ENCODE assay signal across 1 cellular context in the genomic region with DNA sequence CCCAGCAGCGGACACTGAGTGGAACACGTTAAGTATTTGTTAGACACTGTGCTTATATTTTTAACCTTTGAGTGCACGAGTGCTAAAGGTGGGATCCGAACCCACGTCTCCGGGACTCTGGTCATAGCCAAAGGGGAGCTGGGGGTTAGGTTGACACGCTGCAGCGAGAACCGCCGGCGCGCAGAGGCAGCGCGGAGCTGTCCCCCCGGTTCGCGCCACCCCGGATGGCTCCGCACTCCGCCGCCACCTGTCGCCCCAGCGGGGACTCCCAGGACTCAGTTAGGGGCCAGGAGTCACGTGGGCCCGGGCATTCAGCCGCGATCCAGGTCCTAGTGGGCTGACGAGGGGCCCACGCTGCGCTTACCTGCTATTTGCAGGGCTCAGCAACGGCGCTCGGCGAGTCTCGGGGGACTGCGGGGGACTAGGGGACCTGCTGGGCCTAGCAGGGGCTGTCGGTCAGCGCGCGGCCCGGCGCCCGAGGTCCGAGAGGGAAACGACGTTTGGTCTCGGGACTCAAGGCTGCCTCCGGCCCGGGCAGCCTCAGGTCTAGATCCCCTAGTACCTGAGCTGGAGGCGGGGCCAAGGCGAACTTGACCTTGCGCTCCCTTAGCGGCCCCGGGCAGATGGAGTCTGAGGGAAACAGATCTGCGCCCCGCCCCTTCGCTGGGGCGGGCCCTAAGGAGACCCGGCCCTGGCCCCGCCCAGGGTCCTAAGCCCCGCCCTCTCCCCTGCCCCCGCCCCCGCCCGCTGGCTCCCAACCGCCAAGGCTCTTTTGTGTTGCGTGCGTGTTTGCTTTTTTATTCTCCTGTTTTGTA.
TF ChIP-seq lines count a peak whose summit lies in the region.

A gene (minus strand): TSS at position 632 of the 815 bp plus-strand sequence. CDS start 50,248 bp downstream, outside the sequence.

TF ChIP-seq in H1, 55 proteins besides CTCF, POLR2A, EP300 and RAD21 (continued from another document):
- TF ChIP-seq SIRT6 (IDR thresholded peaks at IDR 0.05; ENCODE audit: low read length) (no peak), POU5F1 (IDR thresholded peaks at IDR 0.05; ENCODE audit: low read depth, low read length) (no peak), POLR2AphosphoS5 (IDR thresholded peaks at IDR 0.05; ENCODE audit: low read depth, low read length) (no peak), EZH2 (IDR thresholded peaks at IDR 0.05; ENCODE audit: low read depth, low read length, severe bottlenecking) (no peak), SP2 (IDR thresholded peaks at IDR 0.05; ENCODE audit: low read length) (no peak), ZNF274 (IDR thresholded peaks at IDR 0.05; ENCODE audit: borderline replicate concordance, extremely low read depth, low read length) (no peak), CHD1 (IDR thresholded peaks at IDR 0.05; ENCODE audit: low read depth, low read length) (no peak), ASH2L (IDR thresholded peaks at IDR 0.05; ENCODE audit: low read length) (peak; percentile 61), TAF7 (optimal IDR thresholded peaks at IDR 0.05; ENCODE audit: borderline replicate concordance, low read depth, low read length) (no peak), NANOG (IDR thresholded peaks at IDR 0.05; ENCODE audit: insufficient read depth, low read depth, low read length, poor library complexity, severe bottlenecking) (no peak), KDM4A (IDR thresholded peaks at IDR 0.05; ENCODE audit: low read depth, low read length, severe bottlenecking) (peak; percentile 94), CBX5 (IDR thresholded peaks at IDR 0.05; ENCODE audit: low read depth, low read length) (no peak), RXRA (IDR thresholded peaks at IDR 0.05; ENCODE audit: insufficient read depth, low read depth, low read length) (no peak), JUN (IDR thresholded peaks at IDR 0.05; ENCODE audit: low read depth, low read length) (no peak), MAFK (IDR thresholded peaks at IDR 0.05; ENCODE audit: low read depth, low read length) (no peak), RBBP5 (IDR thresholded peaks at IDR 0.05; ENCODE audit: borderline replicate concordance, low read depth, low read length) (0 out of 2 replicates have a peak, but pooled peaks have one; percentile 41), YY1 (IDR thresholded peaks at IDR 0.05; ENCODE audit: low read depth, low read length) (no peak), KDM1A (IDR thresholded peaks at IDR 0.05; ENCODE audit: borderline replicate concordance, low read length) (0 out of 2 replicates have a peak, but pooled peaks have one; percentile 23), SP4 (IDR thresholded peaks at IDR 0.05; ENCODE audit: low read length) (0 out of 2 replicates have a peak, but pooled peaks have one; percentile 50), KDM5A (IDR thresholded peaks at IDR 0.05; ENCODE audit: low read length) (no peak), TCF12 (IDR thresholded peaks at IDR 0.05; ENCODE audit: low read depth, low read length) (no peak), GABPA (IDR thresholded peaks at IDR 0.05; ENCODE audit: borderline replicate concordance, insufficient read depth, low read length) (no peak), SRF (IDR thresholded peaks at IDR 0.05; ENCODE audit: low read depth, low read length) (no peak), TAF1 (IDR thresholded peaks at IDR 0.05; ENCODE audit: low read depth, low read length) (no peak), PHF8 (conservative IDR thresholded peaks at IDR 0.05; ENCODE audit: low read depth, low read length) (no peak), SIX5 (IDR thresholded peaks at IDR 0.05; ENCODE audit: low read depth, low read length) (no peak), SP1 (IDR thresholded peaks at IDR 0.05; ENCODE audit: low read depth, low read length) (peak; percentile 32; the same call in 1 of the 2 replicates), TBP (IDR thresholded peaks at IDR 0.05; ENCODE audit: low read depth, low read length) (no peak), HDAC2 (IDR thresholded peaks at IDR 0.05; ENCODE audit: borderline replicate concordance in 1 of 2, low read depth in 2 of 2, low read length in 2 of 2) (0 out of 4 replicates have a peak, but pooled peaks of 1 of the 2 experiments have one; percentile 32), JUND (IDR thresholded peaks at IDR 0.05; ENCODE audit: low read length) (no peak), BCL11A (IDR thresholded peaks at IDR 0.05; ENCODE audit: low read depth in 2 of 2, low read length in 2 of 2) (no peak)
- TF ChIP-seq, protein P1, sequence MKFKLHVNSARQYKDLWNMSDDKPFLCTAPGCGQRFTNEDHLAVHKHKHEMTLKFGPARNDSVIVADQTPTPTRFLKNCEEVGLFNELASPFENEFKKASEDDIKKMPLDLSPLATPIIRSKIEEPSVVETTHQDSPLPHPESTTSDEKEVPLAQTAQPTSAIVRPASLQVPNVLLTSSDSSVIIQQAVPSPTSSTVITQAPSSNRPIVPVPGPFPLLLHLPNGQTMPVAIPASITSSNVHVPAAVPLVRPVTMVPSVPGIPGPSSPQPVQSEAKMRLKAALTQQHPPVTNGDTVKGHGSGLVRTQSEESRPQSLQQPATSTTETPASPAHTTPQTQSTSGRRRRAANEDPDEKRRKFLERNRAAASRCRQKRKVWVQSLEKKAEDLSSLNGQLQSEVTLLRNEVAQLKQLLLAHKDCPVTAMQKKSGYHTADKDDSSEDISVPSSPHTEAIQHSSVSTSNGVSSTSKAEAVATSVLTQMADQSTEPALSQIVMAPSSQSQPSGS (IDR thresholded peaks at IDR 0.05; ENCODE audit: low read length) = no peak
- TF ChIP-seq, protein P2, sequence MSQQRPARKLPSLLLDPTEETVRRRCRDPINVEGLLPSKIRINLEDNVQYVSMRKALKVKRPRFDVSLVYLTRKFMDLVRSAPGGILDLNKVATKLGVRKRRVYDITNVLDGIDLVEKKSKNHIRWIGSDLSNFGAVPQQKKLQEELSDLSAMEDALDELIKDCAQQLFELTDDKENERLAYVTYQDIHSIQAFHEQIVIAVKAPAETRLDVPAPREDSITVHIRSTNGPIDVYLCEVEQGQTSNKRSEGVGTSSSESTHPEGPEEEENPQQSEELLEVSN (IDR thresholded peaks at IDR 0.05) = peak; percentile 55; the same call in 1 of the 2 replicates
- TF ChIP-seq, protein P3, sequence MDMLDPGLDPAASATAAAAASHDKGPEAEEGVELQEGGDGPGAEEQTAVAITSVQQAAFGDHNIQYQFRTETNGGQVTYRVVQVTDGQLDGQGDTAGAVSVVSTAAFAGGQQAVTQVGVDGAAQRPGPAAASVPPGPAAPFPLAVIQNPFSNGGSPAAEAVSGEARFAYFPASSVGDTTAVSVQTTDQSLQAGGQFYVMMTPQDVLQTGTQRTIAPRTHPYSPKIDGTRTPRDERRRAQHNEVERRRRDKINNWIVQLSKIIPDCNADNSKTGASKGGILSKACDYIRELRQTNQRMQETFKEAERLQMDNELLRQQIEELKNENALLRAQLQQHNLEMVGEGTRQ (IDR thresholded peaks at IDR 0.05; ENCODE audit: low read length) = peak; percentile 61
- TF ChIP-seq, protein P4, sequence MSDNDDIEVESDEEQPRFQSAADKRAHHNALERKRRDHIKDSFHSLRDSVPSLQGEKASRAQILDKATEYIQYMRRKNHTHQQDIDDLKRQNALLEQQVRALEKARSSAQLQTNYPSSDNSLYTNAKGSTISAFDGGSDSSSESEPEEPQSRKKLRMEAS (IDR thresholded peaks at IDR 0.05) = peak; percentile 7; the same call in 1 of the 2 replicates
- TF ChIP-seq, protein P5, sequence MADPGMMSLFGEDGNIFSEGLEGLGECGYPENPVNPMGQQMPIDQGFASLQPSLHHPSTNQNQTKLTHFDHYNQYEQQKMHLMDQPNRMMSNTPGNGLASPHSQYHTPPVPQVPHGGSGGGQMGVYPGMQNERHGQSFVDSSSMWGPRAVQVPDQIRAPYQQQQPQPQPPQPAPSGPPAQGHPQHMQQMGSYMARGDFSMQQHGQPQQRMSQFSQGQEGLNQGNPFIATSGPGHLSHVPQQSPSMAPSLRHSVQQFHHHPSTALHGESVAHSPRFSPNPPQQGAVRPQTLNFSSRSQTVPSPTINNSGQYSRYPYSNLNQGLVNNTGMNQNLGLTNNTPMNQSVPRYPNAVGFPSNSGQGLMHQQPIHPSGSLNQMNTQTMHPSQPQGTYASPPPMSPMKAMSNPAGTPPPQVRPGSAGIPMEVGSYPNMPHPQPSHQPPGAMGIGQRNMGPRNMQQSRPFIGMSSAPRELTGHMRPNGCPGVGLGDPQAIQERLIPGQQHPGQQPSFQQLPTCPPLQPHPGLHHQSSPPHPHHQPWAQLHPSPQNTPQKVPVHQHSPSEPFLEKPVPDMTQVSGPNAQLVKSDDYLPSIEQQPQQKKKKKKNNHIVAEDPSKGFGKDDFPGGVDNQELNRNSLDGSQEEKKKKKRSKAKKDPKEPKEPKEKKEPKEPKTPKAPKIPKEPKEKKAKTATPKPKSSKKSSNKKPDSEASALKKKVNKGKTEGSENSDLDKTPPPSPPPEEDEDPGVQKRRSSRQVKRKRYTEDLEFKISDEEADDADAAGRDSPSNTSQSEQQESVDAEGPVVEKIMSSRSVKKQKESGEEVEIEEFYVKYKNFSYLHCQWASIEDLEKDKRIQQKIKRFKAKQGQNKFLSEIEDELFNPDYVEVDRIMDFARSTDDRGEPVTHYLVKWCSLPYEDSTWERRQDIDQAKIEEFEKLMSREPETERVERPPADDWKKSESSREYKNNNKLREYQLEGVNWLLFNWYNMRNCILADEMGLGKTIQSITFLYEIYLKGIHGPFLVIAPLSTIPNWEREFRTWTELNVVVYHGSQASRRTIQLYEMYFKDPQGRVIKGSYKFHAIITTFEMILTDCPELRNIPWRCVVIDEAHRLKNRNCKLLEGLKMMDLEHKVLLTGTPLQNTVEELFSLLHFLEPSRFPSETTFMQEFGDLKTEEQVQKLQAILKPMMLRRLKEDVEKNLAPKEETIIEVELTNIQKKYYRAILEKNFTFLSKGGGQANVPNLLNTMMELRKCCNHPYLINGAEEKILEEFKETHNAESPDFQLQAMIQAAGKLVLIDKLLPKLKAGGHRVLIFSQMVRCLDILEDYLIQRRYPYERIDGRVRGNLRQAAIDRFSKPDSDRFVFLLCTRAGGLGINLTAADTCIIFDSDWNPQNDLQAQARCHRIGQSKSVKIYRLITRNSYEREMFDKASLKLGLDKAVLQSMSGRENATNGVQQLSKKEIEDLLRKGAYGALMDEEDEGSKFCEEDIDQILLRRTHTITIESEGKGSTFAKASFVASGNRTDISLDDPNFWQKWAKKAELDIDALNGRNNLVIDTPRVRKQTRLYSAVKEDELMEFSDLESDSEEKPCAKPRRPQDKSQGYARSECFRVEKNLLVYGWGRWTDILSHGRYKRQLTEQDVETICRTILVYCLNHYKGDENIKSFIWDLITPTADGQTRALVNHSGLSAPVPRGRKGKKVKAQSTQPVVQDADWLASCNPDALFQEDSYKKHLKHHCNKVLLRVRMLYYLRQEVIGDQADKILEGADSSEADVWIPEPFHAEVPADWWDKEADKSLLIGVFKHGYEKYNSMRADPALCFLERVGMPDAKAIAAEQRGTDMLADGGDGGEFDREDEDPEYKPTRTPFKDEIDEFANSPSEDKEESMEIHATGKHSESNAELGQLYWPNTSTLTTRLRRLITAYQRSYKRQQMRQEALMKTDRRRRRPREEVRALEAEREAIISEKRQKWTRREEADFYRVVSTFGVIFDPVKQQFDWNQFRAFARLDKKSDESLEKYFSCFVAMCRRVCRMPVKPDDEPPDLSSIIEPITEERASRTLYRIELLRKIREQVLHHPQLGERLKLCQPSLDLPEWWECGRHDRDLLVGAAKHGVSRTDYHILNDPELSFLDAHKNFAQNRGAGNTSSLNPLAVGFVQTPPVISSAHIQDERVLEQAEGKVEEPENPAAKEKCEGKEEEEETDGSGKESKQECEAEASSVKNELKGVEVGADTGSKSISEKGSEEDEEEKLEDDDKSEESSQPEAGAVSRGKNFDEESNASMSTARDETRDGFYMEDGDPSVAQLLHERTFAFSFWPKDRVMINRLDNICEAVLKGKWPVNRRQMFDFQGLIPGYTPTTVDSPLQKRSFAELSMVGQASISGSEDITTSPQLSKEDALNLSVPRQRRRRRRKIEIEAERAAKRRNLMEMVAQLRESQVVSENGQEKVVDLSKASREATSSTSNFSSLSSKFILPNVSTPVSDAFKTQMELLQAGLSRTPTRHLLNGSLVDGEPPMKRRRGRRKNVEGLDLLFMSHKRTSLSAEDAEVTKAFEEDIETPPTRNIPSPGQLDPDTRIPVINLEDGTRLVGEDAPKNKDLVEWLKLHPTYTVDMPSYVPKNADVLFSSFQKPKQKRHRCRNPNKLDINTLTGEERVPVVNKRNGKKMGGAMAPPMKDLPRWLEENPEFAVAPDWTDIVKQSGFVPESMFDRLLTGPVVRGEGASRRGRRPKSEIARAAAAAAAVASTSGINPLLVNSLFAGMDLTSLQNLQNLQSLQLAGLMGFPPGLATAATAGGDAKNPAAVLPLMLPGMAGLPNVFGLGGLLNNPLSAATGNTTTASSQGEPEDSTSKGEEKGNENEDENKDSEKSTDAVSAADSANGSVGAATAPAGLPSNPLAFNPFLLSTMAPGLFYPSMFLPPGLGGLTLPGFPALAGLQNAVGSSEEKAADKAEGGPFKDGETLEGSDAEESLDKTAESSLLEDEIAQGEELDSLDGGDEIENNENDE (IDR thresholded peaks at IDR 0.05; ENCODE audit: insufficient replicate concordance, low read length) = no peak
